In the genomic region with DNA sequence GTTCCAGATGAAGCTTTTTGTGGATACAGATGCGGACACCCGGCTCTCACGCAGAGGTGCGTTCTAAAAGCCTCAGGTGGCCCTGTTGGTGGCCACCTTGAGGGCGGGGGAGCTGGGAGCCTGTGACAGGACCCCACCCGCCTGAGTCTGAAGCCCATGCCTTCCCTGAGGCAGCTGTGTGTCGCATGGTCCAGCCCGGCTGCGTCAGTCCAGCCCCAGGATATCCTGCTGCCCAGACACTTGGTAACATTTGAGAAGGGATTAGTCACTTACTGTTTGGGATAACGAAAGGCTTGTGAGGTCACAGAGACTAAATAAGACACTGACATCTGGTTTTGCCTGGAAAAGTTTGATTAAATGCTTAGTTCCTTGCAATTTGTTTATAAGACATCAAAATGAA, we compare ENCODE assay signal across 11 cellular contexts.
DNase-seq lines count a peak whose midpoint lies in the region; ATAC-seq and TF ChIP-seq lines count a peak whose summit lies in the region.
"Had no signal": no experiment of that assay in that cellular context is flagged by ENCODE, and none has a peak within 500 bp of the region (broad histone marks: within the 10 kb centered on the region; RNA-seq: fewer than 3 reads in every experiment).

No MANE protein-coding gene starts in this region.

- peaks cover 0 to 6% of the 10 kb centered on the region in 2 donors for H3K36me3 ChIP-seq in gastrocnemius medialis

- H3K4me1 ChIP-seq in gastrocnemius medialis, result peaks cover 18 to 24% of the 10 kb centered on the region in 2 donors

- no peaks in the 10 kb centered on the region for H3K27me3 ChIP-seq in gastrocnemius medialis

- H3K9me3 ChIP-seq in gastrocnemius medialis, result no peaks in the 10 kb centered on the region

- intact Hi-C loops in gastrocnemius medialis (cut with DNase I; ENCODE audit: low total_unique reads), result loop anchor here (5.0 kb wide), 1 partner anchor 39 kb away; no protein-coding TSS in a partner anchor

- in situ Hi-C loops in gastrocnemius medialis (cut with MboI; ENCODE audit: low sequenced_read_pairs in 4 of 4), result no loop called here

- ATAC-seq in gastrocnemius medialis, result peak; percentile 95

- H3K4me3 ChIP-seq in fibroblast of villous mesenchyme (ENCODE audit: low read depth, low read length) (no peak overlapping the region), gastrocnemius medialis (no peak overlapping the region)

- DNase-seq in ELR (ENCODE audit: low read depth) (peak; percentile 95), fibroblast of villous mesenchyme (ENCODE audit: low read depth) (peak; percentile 97), gastrocnemius medialis (peak; percentile 29 to 68), DMS 273 treated with DMSO at 0.1 percent for 48 hours (lab: John Stamatoyannopoulos, UW) (no peak), NCI-H1105 treated with DMSO at 0.1 percent for 48 hours (lab: John Stamatoyannopoulos, UW) (no peak), CD1c-positive myeloid dendritic cell (ENCODE audit: extremely low spot score) (no peak)
- DNase-seq in stimulated activated naive CD4-positive, alpha-beta T cell treated with Interleukin-2 at 50 U/mL for 16 hours (lab: John Stamatoyannopoulos, UW), result no peak
- DNase-seq: activated CD8-positive, alpha-beta memory T cell treated with anti-CD3 and anti-CD28 coated beads, Interleukin-2, amount 10 ng/mL, durations not matched to agents 7 days and 5 days; central memory CD4-positive, alpha-beta T cell; NCI-H187 treated with DMSO at 0.1 percent for 48 hours had no signal

- H3K27ac ChIP-seq in VCaP (peak overlapping the region; percentile 69), gastrocnemius medialis (peak overlapping the region; percentile 64 to 87 (median 69))

- TF ChIP-seq CTCF in VCaP (conservative IDR thresholded peaks at IDR 0.05) (no peak), fibroblast of villous mesenchyme (IDR thresholded peaks at IDR 0.05; ENCODE audit: insufficient read depth, low read depth, low read length) (no peak), gastrocnemius medialis (IDR thresholded peaks at IDR 0.05 in 4 of 5, conservative IDR thresholded peaks at IDR 0.05 in 1 of 5) (no peak)

- peak; percentile 32 to 55 for TF ChIP-seq POLR2A in gastrocnemius medialis (IDR thresholded peaks at IDR 0.05)

Comparison
In these comparisons a context has a peak if more than half of its experiments do, and no peak if none do; other contexts are left out.
1. DNase-seq: peak in ELR (single experiment), fibroblast of villous mesenchyme (single experiment) and gastrocnemius medialis (2 of 2); none in DMS 273 treated with DMSO at 0.1 percent for 48 hours (single experiment), NCI-H1105 treated with DMSO at 0.1 percent for 48 hours (single experiment), CD1c-positive myeloid dendritic cell (single experiment) and stimulated activated naive CD4-positive, alpha-beta T cell treated with Interleukin-2 at 50 U/mL for 16 hours (single experiment).